10 cellular contexts compared by ENCODE assay signal in genomic region chr7:146115665-146116451, GRCh38. TPM values are rescaled to one million over a fixed set of nuclear protein-coding genes. Genes with fewer than 3 reads are reported as not detected.
DNase-seq lines count a peak whose midpoint lies in the region; ATAC-seq and TF ChIP-seq lines count a peak whose summit lies in the region.
"Had no signal": no experiment of that assay in that cellular context is flagged by ENCODE, and none has a peak within 500 bp of the region (broad histone marks: within the 10 kb centered on the region; RNA-seq: fewer than 3 reads in every experiment).

No MANE protein-coding gene starts in this region.

- in situ Hi-C loops in G401 (cut with HindIII; ENCODE audit: low sequenced_read_pairs), result no loop called here

- no peak overlapping the region for H3K9ac ChIP-seq in duodenal mucosa (ENCODE audit: low read depth in 1 of 2, low read length in 2 of 2)

- ATAC-seq in SK-N-SH treated with all-trans-retinoic acid at 6 μM for 48 hours (peak; percentile 89), GM21825 (IDR thresholded peaks at IDR 0.05; ENCODE audit: unreplicated experiment) (no peak), HG03039 (IDR thresholded peaks at IDR 0.05; ENCODE audit: unreplicated experiment) (no peak)

- peak overlapping the region; percentile 52 to 53 for H3K4me3 ChIP-seq in duodenal mucosa (ENCODE audit: low read depth in 1 of 2, low read length in 2 of 2)

- H3K27ac ChIP-seq in duodenal mucosa (ENCODE audit: low read depth, low read length), result no peak overlapping the region

- no peaks in the 10 kb centered on the region for H3K36me3 ChIP-seq in duodenal mucosa (ENCODE audit: control insufficient read depth in 1 of 2, insufficient read depth in 2 of 2, low read length in 2 of 2)

- DNase-seq in G401 (ENCODE audit: low spot score) (peak; percentile 73), HuH-7.5 (ENCODE audit: low spot score) (peak; percentile 69), left kidney (ENCODE audit: low read depth, low spot score) (peak; percentile 98)
- peak; percentile 7 for DNase-seq in stimulated activated CD4-positive, alpha-beta T cell treated with anti-CD3 and anti-CD28 coated beads, Interleukin-4, amount 100 ng/mL, for 24 hours

- no peaks in the 10 kb centered on the region for H3K9me3 ChIP-seq in duodenal mucosa (ENCODE audit: control insufficient read depth in 1 of 2, low read length in 2 of 2)

- H3K27me3 ChIP-seq in duodenal mucosa (ENCODE audit: control insufficient read depth in 1 of 2, insufficient read depth in 2 of 2, low read length in 2 of 2), result peaks cover 4 to 6% of the 10 kb centered on the region in 2 donors

- H3K4me1 ChIP-seq in duodenal mucosa (ENCODE audit: control insufficient read depth in 1 of 2, insufficient read depth in 2 of 2, low read length in 2 of 2), result peaks cover 0 to 6% of the 10 kb centered on the region in 2 donors

TF ChIP-seq in SK-N-SH treated with all-trans-retinoic acid at 6 μM for 48 hours, 23 proteins besides CTCF, POLR2A, EP300 and RAD21:
- TF ChIP-seq RARB (CRISPR knock-in tag; IDR thresholded peaks at IDR 0.05), result no peak
- TF ChIP-seq GLIS3 (CRISPR knock-in tag; IDR thresholded peaks at IDR 0.05), result peak; percentile 61; the same call in 1 of the 2 replicates
- TF ChIP-seq ZNF8 (CRISPR knock-in tag; IDR thresholded peaks at IDR 0.05), result no peak
- TF ChIP-seq SNAI2 (CRISPR knock-in tag; IDR thresholded peaks at IDR 0.05), result peak; percentile 77; the same call in 1 of the 2 replicates
- peak; percentile 70; the same call in 1 of the 2 replicates for TF ChIP-seq TSHZ2 (CRISPR knock-in tag; IDR thresholded peaks at IDR 0.05)
- TF ChIP-seq ISL1 (CRISPR knock-in tag; IDR thresholded peaks at IDR 0.05), result 0 out of 2 replicates have a peak, but pooled peaks have one; percentile 25
- no peak for TF ChIP-seq ZFP30 (CRISPR knock-in tag; IDR thresholded peaks at IDR 0.05)
- no peak for TF ChIP-seq ARNTL (CRISPR knock-in tag; IDR thresholded peaks at IDR 0.05; ENCODE audit: borderline replicate concordance, low read depth)
- TF ChIP-seq OSR1 (CRISPR knock-in tag; IDR thresholded peaks at IDR 0.05), result no peak
- peak; percentile 85 for TF ChIP-seq CSDC2 (CRISPR knock-in tag; IDR thresholded peaks at IDR 0.05)
- no peak for TF ChIP-seq ZC3H10 (CRISPR knock-in tag; IDR thresholded peaks at IDR 0.05)
- 0 out of 2 replicates have a peak, but pooled peaks have one; percentile 58 for TF ChIP-seq ZNF565 (CRISPR knock-in tag; conservative IDR thresholded peaks at IDR 0.05; ENCODE audit: low read depth)
- TF ChIP-seq, protein P1, sequence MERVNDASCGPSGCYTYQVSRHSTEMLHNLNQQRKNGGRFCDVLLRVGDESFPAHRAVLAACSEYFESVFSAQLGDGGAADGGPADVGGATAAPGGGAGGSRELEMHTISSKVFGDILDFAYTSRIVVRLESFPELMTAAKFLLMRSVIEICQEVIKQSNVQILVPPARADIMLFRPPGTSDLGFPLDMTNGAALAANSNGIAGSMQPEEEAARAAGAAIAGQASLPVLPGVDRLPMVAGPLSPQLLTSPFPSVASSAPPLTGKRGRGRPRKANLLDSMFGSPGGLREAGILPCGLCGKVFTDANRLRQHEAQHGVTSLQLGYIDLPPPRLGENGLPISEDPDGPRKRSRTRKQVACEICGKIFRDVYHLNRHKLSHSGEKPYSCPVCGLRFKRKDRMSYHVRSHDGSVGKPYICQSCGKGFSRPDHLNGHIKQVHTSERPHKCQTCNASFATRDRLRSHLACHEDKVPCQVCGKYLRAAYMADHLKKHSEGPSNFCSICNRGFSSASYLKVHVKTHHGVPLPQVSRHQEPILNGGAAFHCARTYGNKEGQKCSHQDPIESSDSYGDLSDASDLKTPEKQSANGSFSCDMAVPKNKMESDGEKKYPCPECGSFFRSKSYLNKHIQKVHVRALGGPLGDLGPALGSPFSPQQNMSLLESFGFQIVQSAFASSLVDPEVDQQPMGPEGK (CRISPR knock-in tag; IDR thresholded peaks at IDR 0.05; ENCODE audit: borderline replicate concordance), result peak; percentile 69; the same call in 1 of the 2 replicates
- TF ChIP-seq ZFP3 (CRISPR knock-in tag; IDR thresholded peaks at IDR 0.05), result peak; percentile 75; the same call in 1 of the 2 replicates

RNA-seq across cellular contexts. Expression of gene CNTNAP2, which starts 0.7 kb away (rescaled TPM):
- not detected in 2 replicates for total RNA-seq in G401 (2014; rRNA removed; shearing (Covaris generic))
- total RNA-seq: subcutaneous adipose tissue; T-helper 1 cell treated with Interleukin-12 subunit alpha and Interleukin-12 subunit beta and Interleukin-4 antibody, amounts not matched to agents 30 ng/mL and 1 ng/mL, for 36 hours had no signal

Comparison
In these comparisons a context has a peak if more than half of its experiments do, and no peak if none do; other contexts are left out.
1. DNase-seq: peak in every context shown above with its lines; median percentile 98 in left kidney; 73 in G401; 69 in HuH-7.5; 7 in stimulated activated CD4-positive, alpha-beta T cell treated with anti-CD3 and anti-CD28 coated beads, Interleukin-4, amount 100 ng/mL, for 24 hours.